ENCODE assay signal across 1 cellular context in the genomic region with DNA sequence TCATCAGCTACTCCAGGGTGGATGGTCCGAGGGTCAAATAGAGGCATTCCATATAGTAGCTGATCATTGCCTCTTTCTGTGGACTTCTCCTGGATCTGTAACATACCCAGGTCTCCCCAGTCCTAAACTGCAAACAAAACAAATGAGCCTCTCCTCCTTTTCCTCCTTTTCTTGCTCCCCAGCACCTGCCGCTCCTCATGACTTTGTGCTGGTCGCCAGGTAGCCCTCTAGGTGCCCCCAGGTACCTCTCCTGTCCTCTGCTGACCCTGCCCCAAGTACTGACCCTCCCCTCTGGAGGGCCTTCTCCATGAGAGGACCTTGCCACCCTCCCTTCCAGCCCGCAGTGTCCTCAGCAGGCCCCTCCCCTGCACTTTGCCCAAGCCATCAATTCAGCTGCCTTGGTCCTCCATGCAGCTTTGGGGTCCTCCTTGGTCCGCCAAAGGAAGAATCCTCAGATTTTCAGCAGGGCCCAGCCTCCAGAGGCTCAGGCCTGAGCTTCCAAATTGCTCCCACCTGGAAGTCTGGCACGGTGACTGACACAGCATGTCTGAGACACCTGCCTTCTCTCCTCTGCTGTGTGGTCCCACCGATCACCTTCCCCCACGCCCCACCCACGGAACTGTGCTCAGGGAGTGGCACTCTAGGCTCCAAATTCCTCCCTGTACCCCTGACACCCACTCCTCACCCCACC.
TF ChIP-seq lines count a peak whose summit lies in the region.

No MANE protein-coding gene starts in this region.

TF ChIP-seq in H1, 55 proteins besides CTCF, POLR2A, EP300 and RAD21:
- TF ChIP-seq, protein P1, sequence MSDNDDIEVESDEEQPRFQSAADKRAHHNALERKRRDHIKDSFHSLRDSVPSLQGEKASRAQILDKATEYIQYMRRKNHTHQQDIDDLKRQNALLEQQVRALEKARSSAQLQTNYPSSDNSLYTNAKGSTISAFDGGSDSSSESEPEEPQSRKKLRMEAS (IDR thresholded peaks at IDR 0.05) = no peak
- TF ChIP-seq ASH2L (IDR thresholded peaks at IDR 0.05; ENCODE audit: low read length) (no peak), TBP (IDR thresholded peaks at IDR 0.05; ENCODE audit: low read depth, low read length) (no peak), POLR2AphosphoS5 (IDR thresholded peaks at IDR 0.05; ENCODE audit: low read depth, low read length) (no peak), BACH1 (IDR thresholded peaks at IDR 0.05; ENCODE audit: low read length) (no peak), SP1 (IDR thresholded peaks at IDR 0.05; ENCODE audit: low read depth, low read length) (no peak), SAP30 (IDR thresholded peaks at IDR 0.05; ENCODE audit: insufficient read depth, insufficient replicate concordance, low read length) (no peak), TAF7 (optimal IDR thresholded peaks at IDR 0.05; ENCODE audit: borderline replicate concordance, low read depth, low read length) (no peak), SP4 (IDR thresholded peaks at IDR 0.05; ENCODE audit: low read length) (no peak), CBX8 (IDR thresholded peaks at IDR 0.05; ENCODE audit: borderline replicate concordance, low read depth, low read length) (no peak), KDM5A (IDR thresholded peaks at IDR 0.05; ENCODE audit: low read length) (no peak), CREB1 (IDR thresholded peaks at IDR 0.05) (no peak), TCF12 (IDR thresholded peaks at IDR 0.05; ENCODE audit: low read depth, low read length) (no peak), SUZ12 (IDR thresholded peaks at IDR 0.05; ENCODE audit: low read length) (no peak), POU5F1 (IDR thresholded peaks at IDR 0.05; ENCODE audit: low read depth, low read length) (no peak)
